29 cellular contexts compared by ENCODE assay signal in genomic region chr10:10396601-10397000, GRCh38.
"Had no signal": no experiment of that assay in that cellular context is flagged by ENCODE, and none has a peak within 500 bp of the region (broad histone marks: within the 10 kb centered on the region; RNA-seq: fewer than 3 reads in every experiment).

No MANE protein-coding gene starts in this region.

- H3K4me2 ChIP-seq: neural progenitor cell had no signal

- H3K9ac ChIP-seq: neural progenitor cell, parathyroid adenoma had no signal

- H3K27me3 ChIP-seq: neural progenitor cell, ovary, right lobe of liver, sigmoid colon, suprapubic skin, testis, tibial artery, transverse colon, upper lobe of right lung, uterus had no signal

- H3K27ac ChIP-seq: neural progenitor cell, ovary, parathyroid adenoma, psoas muscle, right lobe of liver, sigmoid colon, suprapubic skin, testis, tibial artery, transverse colon, upper lobe of right lung, uterus had no signal

- H3K4me3 ChIP-seq: neural progenitor cell, ovary, psoas muscle, right lobe of liver, sigmoid colon, suprapubic skin, testis, tibial artery, transverse colon, upper lobe of right lung, uterus had no signal

- ATAC-seq: natural killer cell; psoas muscle; right cardiac atrium; right lobe of liver; stimulated activated effector memory CD8-positive, alpha-beta T cell treated with anti-CD3 and anti-CD28 coated beads, Interleukin-12 subunit alpha, Interleukin-12 subunit beta, amount 100 ng/mL, for 72 hours; stimulated activated naive B cell treated with anti-CD40 and anti-IgM and Interleukin-4, amounts not matched to agents 10 μg/mL and 1 μg/mL and 100 μg/mL, for 72 hours; stimulated activated naive CD8-positive, alpha-beta T cell treated with anti-CD3 and anti-CD28 coated beads, Interleukin-15, amount 100 ng/mL, for 72 hours; upper lobe of right lung had no signal

- H3K9me3 ChIP-seq: ovary, psoas muscle, right lobe of liver, sigmoid colon, suprapubic skin, testis, tibial artery, transverse colon, upper lobe of right lung, uterus had no signal

- DNase-seq: natural killer cell; occipital lobe; ovary; posterior cingulate gyrus; psoas muscle; right cardiac atrium; right lobe of liver; sigmoid colon; small intestine; stimulated activated CD4-positive, alpha-beta T cell treated with anti-CD3 and anti-CD28 coated beads, Interleukin-15, amount 100 ng/mL, for 24 hours; stimulated activated CD4-positive, alpha-beta T cell treated with anti-CD3 and anti-CD28 coated beads, Interleukin-2, amount 100 ng/mL, for 24 hours; stimulated activated CD4-positive, alpha-beta T cell treated with anti-CD3 and anti-CD28 coated beads, Interleukin-2, amount 100 ng/mL, for 48 hours; stimulated activated CD4-positive, alpha-beta T cell treated with anti-CD3 and anti-CD28 coated beads, Interleukin-4, amount 100 ng/mL, for 24 hours; stimulated activated naive B cell treated with anti-CD40 and anti-IgM and Interleukin-4, amounts not matched to agents 10 μg/mL and 1 μg/mL and 100 μg/mL, for 72 hours; stimulated activated naive CD4-positive, alpha-beta T cell treated with Interleukin-2 at 50 U/mL for 16 hours; stimulated activated naive CD8-positive, alpha-beta T cell treated with anti-CD3 and anti-CD28 coated beads, Interleukin-15, amount 100 ng/mL, for 72 hours; substantia nigra; testis; tibial artery; transverse colon; upper lobe of right lung; uterus had no signal

- H2AFZ ChIP-seq: neural progenitor cell, parathyroid adenoma had no signal

- H3K36me3 Mint-ChIP-seq: natural killer cell; neural progenitor cell; stimulated activated effector memory CD8-positive, alpha-beta T cell treated with anti-CD3 and anti-CD28 coated beads, Interleukin-12 subunit alpha, Interleukin-12 subunit beta, amount 100 ng/mL, for 72 hours; stimulated activated naive B cell treated with anti-CD40 and anti-IgM and Interleukin-4, amounts not matched to agents 10 μg/mL and 1 μg/mL and 100 μg/mL, for 72 hours; type B pancreatic cell had no signal

- H3K4me1 ChIP-seq: neural progenitor cell, parathyroid adenoma, psoas muscle, right lobe of liver, sigmoid colon, suprapubic skin, testis, tibial artery, transverse colon, upper lobe of right lung, uterus had no signal

- H3K36me3 ChIP-seq: neural progenitor cell, ovary, right lobe of liver, sigmoid colon, suprapubic skin, tibial artery, transverse colon, upper lobe of right lung, uterus had no signal

- FAIRE-seq: small intestine had no signal

- H3K27ac Mint-ChIP-seq: natural killer cell; nephron; neural progenitor cell; progenitor cell of endocrine pancreas; stimulated activated effector memory CD8-positive, alpha-beta T cell treated with anti-CD3 and anti-CD28 coated beads, Interleukin-12 subunit alpha, Interleukin-12 subunit beta, amount 100 ng/mL, for 72 hours; stimulated activated naive B cell treated with anti-CD40 and anti-IgM and Interleukin-4, amounts not matched to agents 10 μg/mL and 1 μg/mL and 100 μg/mL, for 72 hours; type B pancreatic cell had no signal

- H3K27me3 Mint-ChIP-seq: progenitor cell of endocrine pancreas, type B pancreatic cell had no signal

- H3K4me3 Mint-ChIP-seq: natural killer cell; nephron; neural progenitor cell; stimulated activated effector memory CD8-positive, alpha-beta T cell treated with anti-CD3 and anti-CD28 coated beads, Interleukin-12 subunit alpha, Interleukin-12 subunit beta, amount 100 ng/mL, for 72 hours; stimulated activated naive B cell treated with anti-CD40 and anti-IgM and Interleukin-4, amounts not matched to agents 10 μg/mL and 1 μg/mL and 100 μg/mL, for 72 hours; stimulated activated naive CD8-positive, alpha-beta T cell treated with anti-CD3 and anti-CD28 coated beads, Interleukin-15, amount 100 ng/mL, for 72 hours; type B pancreatic cell had no signal

- H3K79me2 ChIP-seq: parathyroid adenoma had no signal

- H3K4me1 Mint-ChIP-seq: natural killer cell; nephron; neural progenitor cell; stimulated activated effector memory CD8-positive, alpha-beta T cell treated with anti-CD3 and anti-CD28 coated beads, Interleukin-12 subunit alpha, Interleukin-12 subunit beta, amount 100 ng/mL, for 72 hours; stimulated activated naive B cell treated with anti-CD40 and anti-IgM and Interleukin-4, amounts not matched to agents 10 μg/mL and 1 μg/mL and 100 μg/mL, for 72 hours; stimulated activated naive CD8-positive, alpha-beta T cell treated with anti-CD3 and anti-CD28 coated beads, Interleukin-15, amount 100 ng/mL, for 72 hours had no signal

- H3K9me3 Mint-ChIP-seq: natural killer cell; stimulated activated effector memory CD8-positive, alpha-beta T cell treated with anti-CD3 and anti-CD28 coated beads, Interleukin-12 subunit alpha, Interleukin-12 subunit beta, amount 100 ng/mL, for 72 hours had no signal
